In genomic region chr4:154584259-154584658, GRCh38 we compare ENCODE assay signal across 35 cellular contexts. TPM values are rescaled to one million over a fixed set of nuclear protein-coding genes. Genes with fewer than 3 reads are reported as not detected.
"Had no signal": no experiment of that assay in that cellular context is flagged by ENCODE, and none has a peak within 500 bp of the region (broad histone marks: within the 10 kb centered on the region; RNA-seq: fewer than 3 reads in every experiment).

No MANE protein-coding gene starts in this region.

- H3K27me3 ChIP-seq: colonic mucosa had no signal

- H3K4me1 ChIP-seq: colonic mucosa, esophagus squamous epithelium, gastrocnemius medialis, heart right ventricle, left ventricle myocardium inferior, lower lobe of right lung had no signal

- H3K27ac Mint-ChIP-seq: dendritic cell treated with granulocyte-macrophage colony-stimulating factor and Interleukin-4, amounts not matched to agents 40 ng/mL and 50 ng/mL, for 4 days; effector memory CD8-positive, alpha-beta T cell; endodermal cell; mesothelial cell of epicardium; naive B cell had no signal

- H3K4me3 ChIP-seq: colonic mucosa, esophagus squamous epithelium, gastrocnemius medialis, heart right ventricle, left ventricle myocardium inferior, lower lobe of right lung, mucosa of descending colon had no signal

- H3K27ac ChIP-seq: colonic mucosa, epithelial cell of prostate, esophagus squamous epithelium, gastrocnemius medialis, heart right ventricle, left ventricle myocardium inferior, lower lobe of right lung had no signal

- FAIRE-seq: endometrium, islet of Langerhans, keratinocyte had no signal

- H3K36me3 Mint-ChIP-seq: mesothelial cell of epicardium; naive B cell; naive thymus-derived CD8-positive, alpha-beta T cell had no signal

- H3K9me3 ChIP-seq: colonic mucosa, esophagus squamous epithelium, gastrocnemius medialis, heart right ventricle, left ventricle myocardium inferior, lower lobe of right lung, mucosa of descending colon had no signal

- H3K4me3 Mint-ChIP-seq: dendritic cell treated with granulocyte-macrophage colony-stimulating factor and Interleukin-4, amounts not matched to agents 40 ng/mL and 50 ng/mL, for 4 days; effector memory CD8-positive, alpha-beta T cell; endodermal cell; mesothelial cell of epicardium; naive B cell; naive thymus-derived CD8-positive, alpha-beta T cell had no signal

- H3K4me1 Mint-ChIP-seq: naive B cell; naive thymus-derived CD8-positive, alpha-beta T cell had no signal

- ATAC-seq: effector memory CD8-positive, alpha-beta T cell; esophagus mucosa; gastrocnemius medialis; heart right ventricle; left cardiac atrium; mucosa of descending colon; naive thymus-derived CD8-positive, alpha-beta T cell had no signal

- DNase-seq: colonic mucosa; cortex of kidney; effector CD8-positive, alpha-beta T cell; effector memory CD8-positive, alpha-beta T cell; endodermal cell; erythroblast; esophagus squamous epithelium; foreskin fibroblast; foreskin melanocyte; gastrocnemius medialis; glutamatergic neuron; head of caudate nucleus; heart right ventricle; hippocampal formation; left cardiac atrium; left ventricle myocardium inferior; lower lobe of right lung; mesenchymal stem cell; mucosa of descending colon; naive B cell; naive thymus-derived CD8-positive, alpha-beta T cell had no signal

- H3K36me3 ChIP-seq: colonic mucosa, esophagus squamous epithelium, gastrocnemius medialis, heart right ventricle, left ventricle myocardium inferior, lower lobe of right lung had no signal

- H3K9me3 Mint-ChIP-seq: dendritic cell treated with granulocyte-macrophage colony-stimulating factor and Interleukin-4, amounts not matched to agents 40 ng/mL and 50 ng/mL, for 4 days; effector memory CD8-positive, alpha-beta T cell; endodermal cell; naive B cell; naive thymus-derived CD8-positive, alpha-beta T cell had no signal

RNA-seq across cellular contexts. Expression of gene FGA, which starts 6.3 kb away (rescaled TPM):
- total RNA-seq: dermis microvascular lymphatic vessel endothelial cell; esophagus squamous epithelium; glomerular endothelial cell; kidney epithelial cell; left ventricle myocardium inferior; lower leg skin; lung microvascular endothelial cell; mesenteric fat pad; mesothelial cell of epicardium; myocyte; naive thymus-derived CD8-positive, alpha-beta T cell had no signal
- polyA plus RNA-seq: keratinocyte; naive thymus-derived CD8-positive, alpha-beta T cell had no signal

RNA-seq across cellular contexts. Expression of gene FGB, which starts 21.4 kb away (rescaled TPM):
- total RNA-seq: dermis microvascular lymphatic vessel endothelial cell; esophagus squamous epithelium; glomerular endothelial cell; left ventricle myocardium inferior; lower leg skin; lung microvascular endothelial cell; mesenteric fat pad; myocyte; naive thymus-derived CD8-positive, alpha-beta T cell had no signal
- polyA plus RNA-seq: heart right ventricle; keratinocyte; naive thymus-derived CD8-positive, alpha-beta T cell had no signal

RNA-seq across cellular contexts. Expression of gene FGG, which starts 28.2 kb away (rescaled TPM):
- total RNA-seq: dermis microvascular lymphatic vessel endothelial cell; esophagus squamous epithelium; glomerular endothelial cell; kidney epithelial cell; left ventricle myocardium inferior; lower leg skin; lung microvascular endothelial cell; mesenteric fat pad; myocyte; naive thymus-derived CD8-positive, alpha-beta T cell had no signal
- polyA plus RNA-seq: heart right ventricle; naive thymus-derived CD8-positive, alpha-beta T cell had no signal
